Comparison of ENCODE assay signal across 20 cellular contexts in the genomic region with DNA sequence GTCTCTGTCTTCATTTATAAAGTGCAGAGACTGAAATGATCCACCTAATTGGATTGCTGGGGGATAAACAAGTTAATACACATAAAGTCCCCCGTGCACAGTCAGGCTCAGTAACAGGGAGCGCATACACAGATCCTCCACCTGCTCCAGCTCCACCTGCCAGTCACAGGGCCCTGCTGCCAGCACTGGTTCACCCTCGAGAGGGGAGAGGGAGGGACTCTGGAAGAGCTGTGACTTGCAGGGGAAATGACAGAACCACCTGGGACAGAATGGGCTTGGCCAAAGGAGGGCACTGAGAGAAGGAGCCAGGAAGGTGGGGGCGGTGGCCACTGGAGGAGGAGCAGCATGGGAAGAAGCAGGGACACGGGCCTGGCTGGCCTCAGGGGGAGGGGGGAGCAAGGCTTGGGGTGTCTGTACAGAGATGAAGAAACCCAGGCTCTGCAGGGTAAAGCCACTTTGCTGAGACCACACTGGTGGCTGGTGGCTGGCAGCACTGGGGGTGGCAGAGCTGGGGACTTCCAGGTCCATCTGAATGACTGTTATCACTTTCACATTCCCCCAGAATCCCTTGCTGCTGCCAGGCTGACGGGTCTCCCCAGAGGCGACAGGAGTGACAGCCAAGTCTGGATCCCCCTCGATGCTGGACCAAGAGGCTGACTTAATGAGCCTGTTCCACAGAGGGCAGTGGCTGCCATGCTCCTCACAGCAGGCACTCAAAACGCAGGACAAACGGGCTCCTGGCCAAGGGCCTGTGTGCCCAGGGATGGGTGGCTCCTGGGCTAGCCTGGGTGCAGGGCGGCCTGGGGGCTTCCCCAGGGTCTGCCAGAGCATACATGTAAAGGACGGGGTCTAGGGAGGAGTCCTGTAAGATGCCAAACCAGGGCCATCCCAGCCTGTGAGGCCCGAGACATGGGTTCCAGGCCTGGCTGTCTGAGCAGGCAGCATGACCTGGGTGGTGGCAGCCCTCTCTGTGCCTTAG.
A peak's percentile ranks its signal among the peaks of the same experiment; 100 is the strongest.
DNase-seq lines count a peak whose midpoint lies in the region; ATAC-seq lines count a peak whose summit lies in the region.
"Had no signal": no experiment of that assay in that cellular context is flagged by ENCODE, and none has a peak within 500 bp of the region (broad histone marks: within the 10 kb centered on the region; RNA-seq: fewer than 3 reads in every experiment).

No MANE protein-coding gene starts in this region.

- no peaks in the 10 kb centered on the region for H3K79me2 ChIP-seq in trophoblast cell (ENCODE audit: control insufficient read depth, insufficient read depth, low read length, poor library complexity)

- no peak overlapping the region for H2AK5ac ChIP-seq in trophoblast cell (ENCODE audit: low read length)

- no peaks in the 10 kb centered on the region for H3K36me3 Mint-ChIP-seq in natural killer cell treated with Interleukin-12 subunit alpha and Interleukin-12 subunit beta and Interleukin-15 and Interleukin-18, amount 100 ng/mL, for 72 hours

- H3K14ac ChIP-seq in trophoblast cell (ENCODE audit: low read length), result no peak overlapping the region

- H3K9ac ChIP-seq in trophoblast cell (ENCODE audit: low read length), result no peak overlapping the region

- no peak overlapping the region for H3K4me2 ChIP-seq in trophoblast cell (ENCODE audit: low read length)

- no peak overlapping the region for H4K8ac ChIP-seq in trophoblast cell (ENCODE audit: low read depth, low read length)

- H3K4me3 Mint-ChIP-seq in natural killer cell treated with Interleukin-12 subunit alpha and Interleukin-12 subunit beta and Interleukin-15 and Interleukin-18, amount 100 ng/mL, for 72 hours, result no peak overlapping the region
- H3K4me3 Mint-ChIP-seq: endodermal cell; T-helper 1 cell treated with Interleukin-12 subunit alpha and Interleukin-12 subunit beta and Interleukin-4 antibody, amounts not matched to agents 30 μg/mL and 1 μg/mL, for 36 hours had no signal

- no peak overlapping the region for H4K12ac ChIP-seq in trophoblast cell (ENCODE audit: low read depth, low read length)

- H2BK12ac ChIP-seq in trophoblast cell (ENCODE audit: low read length), result no peak overlapping the region

- peak; percentile 76 for ATAC-seq in GM18868 (IDR thresholded peaks at IDR 0.05; ENCODE audit: unreplicated experiment)
- peak; percentile 28 to 40 for ATAC-seq in natural killer cell treated with Interleukin-12 subunit alpha and Interleukin-12 subunit beta and Interleukin-15 and Interleukin-18, amount 100 ng/mL, for 72 hours
- ATAC-seq in GM19023 (IDR thresholded peaks at IDR 0.05; ENCODE audit: unreplicated experiment), result no peak
- ATAC-seq: left ventricle myocardium superior had no signal

- DNase-seq in NCI-H2171 treated with DMSO at 0.1 percent for 48 hours (lab: John Stamatoyannopoulos, UW), result peak; percentile 41
- DNase-seq in NCI-H2171 (lab: John Stamatoyannopoulos, UW), result no peak
- peak; percentile 98 for DNase-seq in NCI-H82 (lab: John Stamatoyannopoulos, UW)
- DNase-seq in natural killer cell treated with Interleukin-12 subunit alpha and Interleukin-12 subunit beta and Interleukin-15 and Interleukin-18, amount 100 ng/mL, for 72 hours (ENCODE audit: low spot score), result no peak
- DNase-seq in trophoblast cell, result no peak
- DNase-seq in NCI-H2081 treated with DMSO at 0.1 percent for 48 hours (lab: John Stamatoyannopoulos, UW), result no peak
- DNase-seq: ACHN; activated gamma-delta T cell; central memory CD4-positive, alpha-beta T cell; endodermal cell; head of caudate nucleus; KG1; left ventricle myocardium superior; NCI-H446 treated with DMSO at 0.1 percent for 48 hours; Right ventricle myocardium superior; stimulated activated CD4-positive, alpha-beta T cell treated with anti-CD3 and anti-CD28 coated beads, Interleukin-12 subunit alpha, Interleukin-12 subunit beta, amount 100 ng/mL, for 4 hours; upper lobe of left lung had no signal

- no CpG with 5 or more reads among the region's 13 CpGs for WGBS in trophoblast cell (ENCODE audit: extremely low coverage, insufficient coverage, insufficient read length)

- H3K79me1 ChIP-seq in trophoblast cell (ENCODE audit: low read length), result no peaks in the 10 kb centered on the region

- no peaks in the 10 kb centered on the region for H3K9me3 Mint-ChIP-seq in natural killer cell treated with Interleukin-12 subunit alpha and Interleukin-12 subunit beta and Interleukin-15 and Interleukin-18, amount 100 ng/mL, for 72 hours
- H3K9me3 Mint-ChIP-seq: endodermal cell; T-helper 1 cell treated with Interleukin-12 subunit alpha and Interleukin-12 subunit beta and Interleukin-4 antibody, amounts not matched to agents 30 μg/mL and 1 μg/mL, for 36 hours had no signal

- peaks cover 1% of the 10 kb centered on the region for H3K9me3 ChIP-seq in trophoblast cell (ENCODE audit: insufficient read depth, low read depth, low read length)
- H3K9me3 ChIP-seq: upper lobe of left lung had no signal

- H3K27me3 ChIP-seq in trophoblast cell (ENCODE audit: insufficient read depth, low read length), result no peaks in the 10 kb centered on the region
- H3K27me3 ChIP-seq: upper lobe of left lung had no signal

- H3K23ac ChIP-seq in trophoblast cell (ENCODE audit: low read length), result no peak overlapping the region

- H3K4me1 ChIP-seq in trophoblast cell (ENCODE audit: control insufficient read depth in 1 of 2, insufficient read depth in 2 of 2, low read length in 2 of 2), result no peaks in the 10 kb centered on the region
- H3K4me1 ChIP-seq: upper lobe of left lung had no signal

- no peaks in the 10 kb centered on the region for H3K36me3 ChIP-seq in trophoblast cell (ENCODE audit: control insufficient read depth in 1 of 2, insufficient read depth in 2 of 2, low read length in 2 of 2)

- no peak overlapping the region for H3K18ac ChIP-seq in trophoblast cell (ENCODE audit: low read length)

- no peak overlapping the region for H2AFZ ChIP-seq in trophoblast cell (ENCODE audit: insufficient read depth, low read length, poor library complexity)

- H3K27ac ChIP-seq in trophoblast cell (ENCODE audit: low read depth, low read length), result no peak overlapping the region
- H3K27ac ChIP-seq: upper lobe of left lung had no signal

- no peak overlapping the region for H4K91ac ChIP-seq in trophoblast cell (ENCODE audit: low read depth, low read length)

- H3K27me3 Mint-ChIP-seq in natural killer cell treated with Interleukin-12 subunit alpha and Interleukin-12 subunit beta and Interleukin-15 and Interleukin-18, amount 100 ng/mL, for 72 hours, result no peaks in the 10 kb centered on the region

- H2BK5ac ChIP-seq in trophoblast cell (ENCODE audit: low read depth, low read length, poor library complexity), result no peak overlapping the region

- no peak overlapping the region for H3K27ac Mint-ChIP-seq in natural killer cell treated with Interleukin-12 subunit alpha and Interleukin-12 subunit beta and Interleukin-15 and Interleukin-18, amount 100 ng/mL, for 72 hours
- H3K27ac Mint-ChIP-seq: endodermal cell; T-helper 1 cell treated with Interleukin-12 subunit alpha and Interleukin-12 subunit beta and Interleukin-4 antibody, amounts not matched to agents 30 μg/mL and 1 μg/mL, for 36 hours had no signal

- H3K4ac ChIP-seq in trophoblast cell (ENCODE audit: low read depth, low read length), result no peak overlapping the region

- no peak overlapping the region for H2BK120ac ChIP-seq in trophoblast cell (ENCODE audit: insufficient read depth, low read length, poor library complexity)

- no peak overlapping the region for H3K4me3 ChIP-seq in trophoblast cell (ENCODE audit: low read depth, low read length)
- H3K4me3 ChIP-seq: upper lobe of left lung had no signal

- no peaks in the 10 kb centered on the region for H3K4me1 Mint-ChIP-seq in natural killer cell treated with Interleukin-12 subunit alpha and Interleukin-12 subunit beta and Interleukin-15 and Interleukin-18, amount 100 ng/mL, for 72 hours (ENCODE audit: low read depth in 2 of 2)
- H3K4me1 Mint-ChIP-seq: endodermal cell had no signal

Comparison
In these comparisons a context has a peak if more than half of its experiments do, and no peak if none do; other contexts are left out.
1. DNase-seq: peak in NCI-H2171 treated with DMSO at 0.1 percent for 48 hours (single experiment) and NCI-H82 (single experiment); none in NCI-H2171 (single experiment), natural killer cell treated with Interleukin-12 subunit alpha and Interleukin-12 subunit beta and Interleukin-15 and Interleukin-18, amount 100 ng/mL, for 72 hours (single experiment), trophoblast cell (0 of 2) and NCI-H2081 treated with DMSO at 0.1 percent for 48 hours (single experiment).